Comparison of ENCODE assay signal across 19 cellular contexts in the genomic region with DNA sequence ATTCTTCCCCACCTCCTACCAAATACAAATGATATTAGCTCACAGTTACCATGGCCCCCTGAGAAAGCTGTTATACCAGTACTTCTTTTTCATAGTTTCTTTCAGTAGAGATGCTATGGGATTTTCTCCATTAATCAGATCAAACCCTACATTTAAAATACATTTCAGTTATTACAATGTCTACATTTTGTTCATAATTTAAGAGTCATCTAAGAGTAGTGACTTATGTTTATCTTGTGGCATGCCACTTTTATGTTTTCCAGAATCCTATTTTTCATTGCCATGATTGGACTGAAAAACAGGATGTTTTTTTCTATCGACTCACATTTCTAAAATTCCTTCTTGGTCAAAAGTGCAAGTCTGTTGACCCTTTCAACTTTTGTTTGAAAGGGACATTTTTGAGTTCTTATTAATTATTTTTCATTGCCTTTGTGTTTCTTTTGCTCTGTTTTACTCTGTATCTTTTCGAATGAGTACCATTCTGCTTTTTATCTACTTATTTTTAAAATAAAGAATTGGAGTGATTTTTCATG.
A peak's percentile ranks its signal among the peaks of the same experiment; 100 is the strongest.
DNase-seq lines count a peak whose midpoint lies in the region; ATAC-seq, FAIRE-seq and TF ChIP-seq lines count a peak whose summit lies in the region.
"Had no signal": no experiment of that assay in that cellular context is flagged by ENCODE, and none has a peak within 500 bp of the region (broad histone marks: within the 10 kb centered on the region; RNA-seq: fewer than 3 reads in every experiment).

No MANE protein-coding gene starts in this region.

- no peaks in the 10 kb centered on the region for H3K79me2 ChIP-seq in K562 (ENCODE audit: control insufficient read depth, insufficient read depth, low read length)
- H3K79me2 ChIP-seq: parathyroid adenoma had no signal

- no peaks in the 10 kb centered on the region for H3K4me1 Mint-ChIP-seq in activated CD8-positive, alpha-beta T cell treated with anti-CD3 and anti-CD28 coated beads for 36 hours (ENCODE audit: low read depth)
- H3K4me1 Mint-ChIP-seq: B cell had no signal

- H3K36me3 ChIP-seq in K562 (ENCODE audit: control insufficient read depth, insufficient read depth, low read length) (no peaks in the 10 kb centered on the region), thoracic aorta (no peaks in the 10 kb centered on the region), upper lobe of left lung (no peaks in the 10 kb centered on the region)
- H3K36me3 ChIP-seq: adrenal gland, esophagus squamous epithelium had no signal

- H3K27ac ChIP-seq in K562 (ENCODE audit: extremely low read depth, low read depth, low read length): no peak overlapping the region
- peak overlapping the region; percentile 30 to 65 for H3K27ac ChIP-seq in thoracic aorta
- no peak overlapping the region for H3K27ac ChIP-seq in upper lobe of left lung
- H3K27ac ChIP-seq: parathyroid adenoma had no signal

- H2AFZ ChIP-seq in K562 (ENCODE audit: low read depth, low read length): peak overlapping the region; percentile 74; the same call in 1 of the 2 replicates
- H2AFZ ChIP-seq: parathyroid adenoma had no signal

- H3K4me2 ChIP-seq in K562 (ENCODE audit: insufficient read depth, low read length): no peak overlapping the region

- no peak for TF ChIP-seq RAD21 in K562 (CRISPR knock-in tag; conservative IDR thresholded peaks at IDR 0.05 in 1 of 2, IDR thresholded peaks at IDR 0.05 in 1 of 2)

- in situ Hi-C loops in K562 (cut with MboI): no loop called here

- TF ChIP-seq POLR2A in K562 (conservative IDR thresholded peaks at IDR 0.05): no peak
- no peak for TF ChIP-seq POLR2A in upper lobe of left lung (IDR thresholded peaks at IDR 0.05)

- H3K27me3 Mint-ChIP-seq in activated CD8-positive, alpha-beta T cell treated with anti-CD3 and anti-CD28 coated beads for 36 hours: peaks cover 20% of the 10 kb centered on the region

- ATAC-seq in K562 (no peak), thoracic aorta (ENCODE audit: insufficient number of reproducible peaks, low FRiP score, low read depth) (no peak), SK-N-SH treated with all-trans-retinoic acid at 6 μM for 48 hours (no peak), upper lobe of left lung (ENCODE audit: low FRiP score in 2 of 2) (no peak)
- no peak for ATAC-seq in activated CD8-positive, alpha-beta T cell treated with anti-CD3 and anti-CD28 coated beads for 36 hours
- ATAC-seq: activated T-cell treated with anti-CD3 and anti-CD28 coated beads, Interleukin-2, amount 50 U/mL, for 72 hours had no signal

- no peak overlapping the region for H3K9ac ChIP-seq in K562 (ENCODE audit: insufficient read depth in 1 of 2, low read depth in 2 of 2, low read length in 2 of 2)
- H3K9ac ChIP-seq: parathyroid adenoma had no signal

- POLR2A ChIA-PET in K562 (lab: Yijun Ruan, JAX): interaction anchor here (1.6 kb wide), 1 partner anchor 13 kb away, joined by 4 read pairs; no protein-coding TSS in a partner anchor
- POLR2A ChIA-PET in activated CD8-positive, alpha-beta T cell treated with anti-CD3 and anti-CD28 coated beads for 36 hours (lab: Charles Lee): no interaction called here

- WGBS in K562 (ENCODE audit: insufficient coverage, low coverage, missing lambda C conversion rate): 50% methylated on average over 2 of the region's 2 CpGs
- 60 to 63% methylated on average over 2 of the region's 2 CpGs for WGBS in upper lobe of left lung, 2 donors

- H3K9me3 ChIP-seq in K562 (replicated peaks; ENCODE audit: control insufficient read depth, insufficient read depth, low read depth, low read length): no peaks in the 10 kb centered on the region
- no peaks in the 10 kb centered on the region for H3K9me3 ChIP-seq in thoracic aorta
- H3K9me3 ChIP-seq in upper lobe of left lung: no peaks in the 10 kb centered on the region
- H3K9me3 ChIP-seq: adrenal gland, esophagus squamous epithelium had no signal

- FAIRE-seq in K562 (lab: Jason Lieb, UNC) (no peak), islet of Langerhans (lab: Jason Lieb, UNC) (peak; percentile 33)

- H3K9me3 Mint-ChIP-seq in activated CD8-positive, alpha-beta T cell treated with anti-CD3 and anti-CD28 coated beads for 36 hours: no peaks in the 10 kb centered on the region
- H3K9me3 Mint-ChIP-seq: activated T-cell treated with anti-CD3 and anti-CD28 coated beads, Interleukin-2, amount 50 U/mL, for 72 hours had no signal

- CTCF ChIA-PET in K562 (lab: Yijun Ruan, JAX; ENCODE audit: low intra/inter-chr PET ratio): no interaction called here
- CTCF ChIA-PET in activated CD8-positive, alpha-beta T cell treated with anti-CD3 and anti-CD28 coated beads for 36 hours (lab: Charles Lee): interaction anchor here (1.0 to 1.9 kb wide), 2 partner anchors 8 to 33 kb away, joined by 4 read pairs; no protein-coding TSS in a partner anchor

- DNase-seq in GM04503 (ENCODE audit: low read depth) (peak; percentile 51), K562 (ENCODE audit: extremely low read depth in 1 of 4, low spot score in 3 of 4) (no peak), thoracic aorta (ENCODE audit: low spot score) (no peak), NCI-H1436 treated with DMSO at 0.1 percent for 48 hours (lab: John Stamatoyannopoulos, UW) (no peak), upper lobe of left lung (no peak)
- DNase-seq in activated CD8-positive, alpha-beta T cell treated with anti-CD3 and anti-CD28 coated beads for 36 hours: no peak
- DNase-seq: activated CD4-positive, alpha-beta T cell treated with anti-CD3 and anti-CD28 coated beads, Interleukin-2, amount 50 U/mL, for 48 hours; activated T-cell treated with anti-CD3 and anti-CD28 coated beads, Interleukin-2, amount 50 U/mL, for 72 hours; adrenal gland; cortex of kidney; DMS153; esophagus squamous epithelium; NCI-H2029 treated with DMSO at 0.1 percent for 48 hours; NCI-H524 treated with DMSO at 0.1 percent for 48 hours; OCI-M1 had no signal

- no peaks in the 10 kb centered on the region for H3K9me1 ChIP-seq in K562 (ENCODE audit: control insufficient read depth, insufficient read depth, low read length)

- TF ChIP-seq CTCF in K562 (IDR thresholded peaks at IDR 0.05 in 2 of 3, conservative IDR thresholded peaks at IDR 0.05 in 1 of 3; ENCODE audit: insufficient read depth in 2 of 3, low read depth in 1 of 3, low read length in 3 of 3) (no peak), thoracic aorta (IDR thresholded peaks at IDR 0.05) (no peak), upper lobe of left lung (IDR thresholded peaks at IDR 0.05) (no peak)
- TF ChIP-seq CTCF in activated CD8-positive, alpha-beta T cell treated with anti-CD3 and anti-CD28 coated beads for 36 hours (IDR thresholded peaks at IDR 0.05): no peak

- H3K4me3 ChIP-seq in K562 (no peak overlapping the region), thoracic aorta (no peak overlapping the region), upper lobe of left lung (no peak overlapping the region)
- H3K4me3 ChIP-seq: adrenal gland, esophagus squamous epithelium had no signal

- H3K4me1 ChIP-seq in K562 (replicated peaks in 1 of 2; ENCODE audit: control insufficient read depth in 2 of 2, insufficient read depth in 2 of 2, low read length in 2 of 2): peaks cover 0 to 4% of the 10 kb centered on the region in 2 experiments; a peak in 2 of 5 replicates
- peaks cover 4 to 24% of the 10 kb centered on the region in 2 donors for H3K4me1 ChIP-seq in thoracic aorta (ENCODE audit: control insufficient read depth in 1 of 2, low read depth in 2 of 2)
- H3K4me1 ChIP-seq in upper lobe of left lung: no peaks in the 10 kb centered on the region
- H3K4me1 ChIP-seq: adrenal gland, parathyroid adenoma had no signal

- TF ChIP-seq EP300 in K562 (IDR thresholded peaks at IDR 0.05; ENCODE audit: low read length) (no peak), upper lobe of left lung (IDR thresholded peaks at IDR 0.05) (no peak)

- intact Hi-C loops in K562 (cut with micrococcal nuclease): no loop called here
- intact Hi-C loops in activated CD8-positive, alpha-beta T cell treated with anti-CD3 and anti-CD28 coated beads for 36 hours (cut with micrococcal nuclease): no loop called here

- no TSS peak for BruUV-seq in K562 (replicated peaks; lab: Mats Ljungman, UMichigan)

- H4K20me1 ChIP-seq in K562 (replicated peaks; ENCODE audit: control insufficient read depth, insufficient read depth, low read length): no peaks in the 10 kb centered on the region

- no peak overlapping the region for H3K27ac Mint-ChIP-seq in activated CD8-positive, alpha-beta T cell treated with anti-CD3 and anti-CD28 coated beads for 36 hours
- H3K27ac Mint-ChIP-seq: activated T-cell treated with anti-CD3 and anti-CD28 coated beads, Interleukin-2, amount 50 U/mL, for 72 hours; B cell had no signal

- no peaks in the 10 kb centered on the region for H3K27me3 ChIP-seq in K562 (ENCODE audit: control insufficient read depth in 2 of 2, insufficient read depth in 2 of 2, low read length in 2 of 2)
- no peaks in the 10 kb centered on the region for H3K27me3 ChIP-seq in thoracic aorta (replicated peaks; ENCODE audit: insufficient read depth)
- H3K27me3 ChIP-seq in upper lobe of left lung: no peaks in the 10 kb centered on the region
- H3K27me3 ChIP-seq: esophagus squamous epithelium had no signal

- H3K4me3 Mint-ChIP-seq in activated CD8-positive, alpha-beta T cell treated with anti-CD3 and anti-CD28 coated beads for 36 hours: no peak overlapping the region
- H3K4me3 Mint-ChIP-seq: activated T-cell treated with anti-CD3 and anti-CD28 coated beads, Interleukin-2, amount 50 U/mL, for 72 hours; B cell had no signal

- H3K36me3 Mint-ChIP-seq in activated CD8-positive, alpha-beta T cell treated with anti-CD3 and anti-CD28 coated beads for 36 hours (ENCODE audit: low read depth): no peaks in the 10 kb centered on the region

TF ChIP-seq in K562, 482 proteins besides CTCF, POLR2A, EP300 and RAD21 (continues in another document):
- TF ChIP-seq U2AF1 (optimal IDR thresholded peaks at IDR 0.05; ENCODE audit: low read depth, low read length) (no peak), BRCA1 (IDR thresholded peaks at IDR 0.05) (no peak), BRCA1 (CRISPR knock-in tag; IDR thresholded peaks at IDR 0.05) (no peak), HOXB6 (CRISPR knock-in tag; IDR thresholded peaks at IDR 0.05; ENCODE audit: borderline replicate concordance) (no peak)

TF ChIP-seq in SK-N-SH treated with all-trans-retinoic acid at 6 μM for 48 hours, 23 proteins besides CTCF, POLR2A, EP300 and RAD21 (continues in another document):
- TF ChIP-seq ZFP30 (CRISPR knock-in tag; IDR thresholded peaks at IDR 0.05) (no peak), ISL1 (CRISPR knock-in tag; IDR thresholded peaks at IDR 0.05) (no peak)
- TF ChIP-seq, protein P1, sequence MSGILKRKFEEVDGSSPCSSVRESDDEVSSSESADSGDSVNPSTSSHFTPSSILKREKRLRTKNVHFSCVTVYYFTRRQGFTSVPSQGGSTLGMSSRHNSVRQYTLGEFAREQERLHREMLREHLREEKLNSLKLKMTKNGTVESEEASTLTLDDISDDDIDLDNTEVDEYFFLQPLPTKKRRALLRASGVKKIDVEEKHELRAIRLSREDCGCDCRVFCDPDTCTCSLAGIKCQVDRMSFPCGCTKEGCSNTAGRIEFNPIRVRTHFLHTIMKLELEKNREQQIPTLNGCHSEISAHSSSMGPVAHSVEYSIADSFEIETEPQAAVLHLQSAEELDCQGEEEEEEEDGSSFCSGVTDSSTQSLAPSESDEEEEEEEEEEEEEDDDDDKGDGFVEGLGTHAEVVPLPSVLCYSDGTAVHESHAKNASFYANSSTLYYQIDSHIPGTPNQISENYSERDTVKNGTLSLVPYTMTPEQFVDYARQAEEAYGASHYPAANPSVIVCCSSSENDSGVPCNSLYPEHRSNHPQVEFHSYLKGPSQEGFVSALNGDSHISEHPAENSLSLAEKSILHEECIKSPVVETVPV (CRISPR knock-in tag; IDR thresholded peaks at IDR 0.05): no peak

Comparison
In these comparisons a context has a peak if more than half of its experiments do, and no peak if none do; other contexts are left out.
1. H3K27ac ChIP-seq: peak in thoracic aorta (2 of 2); none in K562 (single experiment) and upper lobe of left lung (0 of 4).